Comparison of ENCODE assay signal across 33 cellular contexts in the genomic region with DNA sequence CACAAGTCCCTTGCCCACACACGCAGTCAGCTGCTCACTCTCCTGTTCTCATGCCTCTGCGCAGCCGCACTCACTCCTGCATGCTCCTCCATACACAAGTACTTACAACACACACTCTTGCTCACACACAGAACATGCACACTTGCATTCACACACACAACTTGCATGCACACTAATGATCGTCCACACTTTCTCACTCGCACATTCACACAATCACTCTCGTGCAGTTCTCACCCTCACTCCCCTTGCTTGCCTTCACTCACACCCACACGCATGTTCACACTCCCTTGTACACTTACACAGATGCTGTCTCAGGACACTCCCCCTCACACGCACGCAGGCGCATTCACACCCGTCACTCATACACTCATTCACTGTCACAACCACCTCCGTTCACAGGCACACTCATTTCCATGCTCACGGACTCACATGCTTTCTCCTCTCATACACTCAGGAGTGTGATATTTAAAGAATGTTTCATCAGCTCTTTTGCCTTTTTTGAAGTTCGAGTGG. TPM values are rescaled to one million over a fixed set of nuclear protein-coding genes. Genes with fewer than 3 reads are reported as not detected.
DNase-seq lines count a peak whose midpoint lies in the region; ATAC-seq, FAIRE-seq and TF ChIP-seq lines count a peak whose summit lies in the region.
"Had no signal": no experiment of that assay in that cellular context is flagged by ENCODE, and none has a peak within 500 bp of the region (broad histone marks: within the 10 kb centered on the region; RNA-seq: fewer than 3 reads in every experiment).

No MANE protein-coding gene starts in this region.

- peaks cover 27% of the 10 kb centered on the region for H3K4me1 Mint-ChIP-seq in chondrocyte (ENCODE audit: low read depth)
- peaks cover 11% of the 10 kb centered on the region for H3K4me1 Mint-ChIP-seq in activated T-helper 17 cell treated with anti-CD3 and anti-CD28 coated beads, Interleukin-2, amount 50 U/mL, for 72 hours
- H3K4me1 Mint-ChIP-seq: CD4-positive, alpha-beta memory T cell; IgD-negative memory B cell had no signal

- H3K27me3 Mint-ChIP-seq in chondrocyte (ENCODE audit: low read depth), result no peaks in the 10 kb centered on the region
- no peaks in the 10 kb centered on the region for H3K27me3 Mint-ChIP-seq in activated T-helper 17 cell treated with anti-CD3 and anti-CD28 coated beads, Interleukin-2, amount 50 U/mL, for 72 hours
- H3K27me3 Mint-ChIP-seq: CD4-positive, alpha-beta memory T cell; IgD-negative memory B cell had no signal

- ATAC-seq in GM21515 (IDR thresholded peaks at IDR 0.05; ENCODE audit: unreplicated experiment), result no peak
- no peak for ATAC-seq in activated T-helper 17 cell treated with anti-CD3 and anti-CD28 coated beads, Interleukin-2, amount 50 U/mL, for 72 hours (replicated peaks)
- no peak for ATAC-seq in GM19452 (IDR thresholded peaks at IDR 0.05; ENCODE audit: unreplicated experiment)
- ATAC-seq: activated T-cell treated with anti-CD3 and anti-CD28 coated beads, Interleukin-2, amount 50 U/mL, for 72 hours; left colon; Panc1 had no signal

- H3K4me3 Mint-ChIP-seq in chondrocyte (ENCODE audit: unreplicated experiment), result no peak overlapping the region
- H3K4me3 Mint-ChIP-seq in activated T-helper 17 cell treated with anti-CD3 and anti-CD28 coated beads, Interleukin-2, amount 50 U/mL, for 72 hours, result no peak overlapping the region
- H3K4me3 Mint-ChIP-seq: activated T-cell treated with anti-CD3 and anti-CD28 coated beads, Interleukin-2, amount 50 U/mL, for 72 hours; CD4-positive, alpha-beta memory T cell; IgD-negative memory B cell; neural progenitor cell had no signal

- no peaks in the 10 kb centered on the region for H3K9me3 Mint-ChIP-seq in chondrocyte (ENCODE audit: low read depth)
- no peaks in the 10 kb centered on the region for H3K9me3 Mint-ChIP-seq in activated T-helper 17 cell treated with anti-CD3 and anti-CD28 coated beads, Interleukin-2, amount 50 U/mL, for 72 hours
- H3K9me3 Mint-ChIP-seq: activated T-cell treated with anti-CD3 and anti-CD28 coated beads, Interleukin-2, amount 50 U/mL, for 72 hours; CD4-positive, alpha-beta memory T cell; IgD-negative memory B cell; neural progenitor cell had no signal

- no peak for TF ChIP-seq POLR2A in prostate gland (IDR thresholded peaks at IDR 0.05)

- H3K36me3 Mint-ChIP-seq in chondrocyte (ENCODE audit: low read depth), result peaks cover 6% of the 10 kb centered on the region
- peaks cover 77% of the 10 kb centered on the region for H3K36me3 Mint-ChIP-seq in activated T-helper 17 cell treated with anti-CD3 and anti-CD28 coated beads, Interleukin-2, amount 50 U/mL, for 72 hours (ENCODE audit: low read depth)

- H3K4me1 ChIP-seq in prostate gland (replicated peaks), result peaks cover 15% of the 10 kb centered on the region

- no peak overlapping the region for H3K4me3 ChIP-seq in prostate gland
- H3K4me3 ChIP-seq: neural progenitor cell, tibial artery had no signal

- intact Hi-C loops in prostate gland (cut with DNase I), result no loop called here

- WGBS in prostate gland, result 84% methylated on average over 14 of the region's 14 CpGs

- no peak overlapping the region for H3K27ac Mint-ChIP-seq in chondrocyte (ENCODE audit: unreplicated experiment)
- H3K27ac Mint-ChIP-seq in activated T-helper 17 cell treated with anti-CD3 and anti-CD28 coated beads, Interleukin-2, amount 50 U/mL, for 72 hours, result no peak overlapping the region
- H3K27ac Mint-ChIP-seq: activated T-cell treated with anti-CD3 and anti-CD28 coated beads, Interleukin-2, amount 50 U/mL, for 72 hours; IgD-negative memory B cell; neural progenitor cell had no signal

- peak; percentile 86 for FAIRE-seq in HTR-8/SVneo (lab: Jason Lieb, UNC)
- FAIRE-seq: A204.1, D721Med had no signal

- no peaks in the 10 kb centered on the region for H3K27me3 ChIP-seq in prostate gland (replicated peaks; ENCODE audit: insufficient read depth)
- H3K27me3 ChIP-seq: neural progenitor cell had no signal

- H3K36me3 ChIP-seq in prostate gland, result no peaks in the 10 kb centered on the region
- H3K36me3 ChIP-seq: tibial artery had no signal

- H3K9me3 ChIP-seq in prostate gland, result no peaks in the 10 kb centered on the region
- H3K9me3 ChIP-seq: tibial artery had no signal

- H3K27ac ChIP-seq in cingulate gyrus (ENCODE audit: low read depth, low read length) (peak overlapping the region; percentile 66), prostate gland (peak overlapping the region; percentile 16 to 44)
- H3K27ac ChIP-seq: epithelial cell of prostate, neural progenitor cell, tibial artery had no signal

- DNase-seq in Ammon's horn (ENCODE audit: low spot score) (peak; percentile 32), HTR-8/SVneo (ENCODE audit: insufficient read length, low spot score) (no peak), prostate gland (ENCODE audit: low spot score) (no peak), chondrocyte (ENCODE audit: low spot score) (no peak)
- DNase-seq: activated CD4-positive, alpha-beta T cell treated with anti-CD3 and anti-CD28 coated beads, Interleukin-2, amount 50 U/mL, for 48 hours; activated CD4-positive, CD25-positive, alpha-beta regulatory T cell treated with anti-CD3 and anti-CD28 coated beads, Interleukin-2, amount 50 U/mL, for 72 hours; activated naive CD4-positive, alpha-beta T cell treated with Interleukin-2 at 50 U/mL for 16 hours; activated T-cell treated with anti-CD3 and anti-CD28 coated beads, Interleukin-2, amount 50 U/mL, for 72 hours; CD4-positive, alpha-beta memory T cell; cerebellar nuclear complex; effector CD4-positive, alpha-beta T cell; glutamatergic neuron; H7; left colon; mesendoderm; NCI-H1694 treated with DMSO at 0.1 percent for 48 hours; NCI-H446; NCI-H748 treated with DMSO at 0.1 percent for 48 hours; right cardiac atrium; Right ventricle myocardium superior; stimulated activated CD4-positive, alpha-beta T cell treated with anti-CD3 and anti-CD28 coated beads, Interleukin-2, amount 100 ng/mL, for 24 hours; T-helper 2 cell; tibial artery had no signal

- TF ChIP-seq CTCF in prostate gland (IDR thresholded peaks at IDR 0.05) (no peak), chondrocyte (IDR thresholded peaks at IDR 0.05) (no peak)

RNA-seq across cellular contexts. Expression of gene LYPD6B, which starts 36.1 kb away (rescaled TPM):
- total RNA-seq in prostate gland (10 to 100 TPM; 16.8 to 17.8 TPM), chondrocyte (0.36 to 1.2 TPM in 2 of 3 replicates, not detected in the other)
- not detected for total RNA-seq in activated T-helper 17 cell treated with anti-CD3 and anti-CD28 coated beads, Interleukin-2, amount 50 U/mL, for 72 hours
- total RNA-seq: activated T-cell treated with anti-CD3 and anti-CD28 coated beads, Interleukin-2, amount 50 U/mL, for 72 hours; CD4-positive, alpha-beta memory T cell; right cardiac atrium; Right ventricle myocardium superior had no signal
